ENCODE assay signal across 33 cellular contexts in the genomic region with DNA sequence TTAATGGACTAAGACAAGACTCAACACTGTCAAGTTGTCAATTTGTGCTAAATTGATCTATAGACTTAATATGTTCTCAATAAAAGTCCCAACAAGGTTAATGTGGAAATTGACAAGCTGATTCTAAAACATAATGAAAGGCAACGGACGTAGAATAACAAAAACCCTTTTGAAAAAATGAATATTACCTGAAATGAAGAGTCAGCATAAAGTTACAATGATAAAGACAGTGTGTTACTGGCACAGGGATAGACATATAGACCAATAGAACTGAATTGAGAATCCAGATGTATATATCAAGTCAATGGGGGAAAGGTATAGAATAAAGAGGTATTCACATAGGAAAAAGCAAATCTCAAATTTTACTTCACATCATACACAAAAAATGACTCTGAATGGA. TPM values are rescaled to one million over a fixed set of nuclear protein-coding genes. Genes with fewer than 3 reads are reported as not detected.
"Had no signal": no experiment of that assay in that cellular context is flagged by ENCODE, and none has a peak within 500 bp of the region (broad histone marks: within the 10 kb centered on the region; RNA-seq: fewer than 3 reads in every experiment).

No MANE protein-coding gene starts in this region.

- H3K4me1 ChIP-seq: neural progenitor cell, parathyroid adenoma, psoas muscle, spleen, suprapubic skin, testis, tibial artery, upper lobe of left lung, vagina had no signal

- FAIRE-seq: urothelium cell line had no signal

- H3K4me2 ChIP-seq: neural progenitor cell, smooth muscle cell had no signal

- H3K9ac ChIP-seq: neural progenitor cell, parathyroid adenoma had no signal

- H3K4me3 ChIP-seq: neural progenitor cell, ovary, psoas muscle, skin epidermis, smooth muscle cell, spleen, suprapubic skin, testis, tibial artery, upper lobe of left lung, vagina had no signal

- ATAC-seq: naive thymus-derived CD4-positive, alpha-beta T cell; natural killer cell; psoas muscle; right cardiac atrium; sciatic nerve; stimulated activated memory B cell treated with anti-CD40 and anti-IgM and Interleukin-4, amounts not matched to agents 10 μg/mL and 1 μg/mL and 100 μg/mL, for 72 hours; stimulated activated naive CD8-positive, alpha-beta T cell treated with anti-CD3 and anti-CD28 coated beads, Interleukin-15, amount 100 ng/mL, for 72 hours; stimulated activated naive CD8-positive, alpha-beta T cell treated with anti-CD3 and anti-CD28 coated beads, Interleukin-15, Interleukin-2, amounts not matched to agents 100 U/mL and 50 U/mL, for 24 hours had no signal

- H3K9me3 ChIP-seq: ovary, suprapubic skin, testis, vagina had no signal

- H3K79me2 ChIP-seq: parathyroid adenoma had no signal

- H3K27ac ChIP-seq: neural progenitor cell, ovary, parathyroid adenoma, psoas muscle, skin epidermis, spleen, suprapubic skin, testis, tibial artery, upper lobe of left lung, vagina had no signal

- H2AFZ ChIP-seq: neural progenitor cell, parathyroid adenoma had no signal

- H3K36me3 ChIP-seq: neural progenitor cell, ovary, spleen, suprapubic skin, tibial artery, upper lobe of left lung, vagina had no signal

- DNase-seq: naive thymus-derived CD4-positive, alpha-beta T cell; natural killer cell; occipital lobe; ovary; posterior cingulate gyrus; psoas muscle; right cardiac atrium; spleen; stimulated activated CD4-positive, alpha-beta T cell treated with anti-CD3 and anti-CD28 coated beads, Interleukin-12 subunit alpha, Interleukin-12 subunit beta, amount 100 ng/mL, for 4 hours; stimulated activated CD4-positive, alpha-beta T cell treated with anti-CD3 and anti-CD28 coated beads, Interleukin-1b, Interleukin-23, amount 100 ng/mL, for 48 hours; stimulated activated CD4-positive, alpha-beta T cell treated with anti-CD3 and anti-CD28 coated beads, Interleukin-4, amount 100 ng/mL, for 1 hour; stimulated activated CD4-positive, alpha-beta T cell treated with anti-CD3 and anti-CD28 coated beads, Interleukin-4, amount 100 ng/mL, for 4 hours; stimulated activated CD8-positive, alpha-beta memory T cell treated with anti-CD3 and anti-CD28 coated beads, Interleukin-4, amount 100 ng/mL, for 48 hours; stimulated activated naive CD4-positive, alpha-beta T cell; stimulated activated naive CD8-positive, alpha-beta T cell treated with anti-CD3 and anti-CD28 coated beads, Interleukin-15, amount 100 ng/mL, for 72 hours; stimulated activated naive CD8-positive, alpha-beta T cell treated with anti-CD3 and anti-CD28 coated beads, Interleukin-15, Interleukin-2, amounts not matched to agents 100 U/mL and 50 U/mL, for 24 hours; substantia nigra; testis; tibial artery; trophoblast cell; upper lobe of left lung had no signal

- H3K27me3 ChIP-seq: neural progenitor cell, ovary, spleen, suprapubic skin, testis, tibial artery, upper lobe of left lung, vagina had no signal

RNA-seq across cellular contexts. Expression of a gene that starts 37.7 kb away (rescaled TPM):
- total RNA-seq: natural killer cell, occipital lobe, ovary, psoas muscle, renal cortical epithelial cell, right cardiac atrium, sciatic nerve, spleen, suprapubic skin, upper lobe of left lung, ureter, vagina had no signal
- polyA plus RNA-seq: naive thymus-derived CD4-positive, alpha-beta T cell; neural cell; psoas muscle; right cardiac atrium had no signal
